8 cellular contexts compared by ENCODE assay signal in the genomic region with DNA sequence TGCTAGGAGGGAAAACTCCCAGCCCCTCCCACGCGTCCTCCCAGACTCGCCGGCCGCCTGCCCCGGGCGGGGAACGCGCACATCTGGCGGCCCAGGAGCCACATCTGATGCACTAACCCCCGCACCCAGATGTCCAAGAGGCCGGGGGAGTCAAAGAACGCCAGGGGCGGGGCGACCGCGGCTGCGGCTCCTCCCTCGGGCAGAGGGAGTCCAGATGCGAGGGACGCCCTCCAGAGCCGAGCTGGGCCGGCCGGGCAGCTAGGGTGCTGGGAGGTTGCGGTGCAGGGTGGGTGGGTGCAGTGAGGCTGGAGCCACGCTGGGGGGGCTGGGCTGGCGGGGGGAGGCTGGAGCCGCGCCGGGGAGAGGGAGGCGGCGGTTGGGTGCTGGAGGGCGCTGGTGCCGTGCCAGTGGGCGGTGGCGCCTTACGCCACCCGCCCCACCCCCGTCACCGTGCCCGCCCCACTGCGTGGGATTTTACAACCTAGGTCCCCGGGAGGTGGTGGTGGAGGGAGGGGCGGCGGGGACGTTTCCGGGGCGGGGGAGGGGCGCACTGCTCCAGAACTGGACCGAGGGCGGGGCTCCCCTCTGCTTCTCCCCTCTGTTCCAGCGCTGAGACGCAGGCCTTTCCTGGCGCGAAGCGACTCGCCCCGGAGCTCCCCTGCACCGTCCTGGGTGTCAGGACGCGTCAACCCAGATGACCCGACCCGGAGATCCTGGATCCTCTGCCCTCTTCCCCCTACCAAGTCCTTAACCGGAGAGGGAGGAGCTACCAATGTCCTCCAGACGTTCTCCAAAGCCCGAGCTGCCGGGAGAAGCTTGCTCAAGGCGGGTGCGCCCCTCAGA.
A peak's percentile ranks its signal among the peaks of the same experiment; 100 is the strongest.
DNase-seq lines count a peak whose midpoint lies in the region; ATAC-seq and TF ChIP-seq lines count a peak whose summit lies in the region.

No MANE protein-coding gene starts in this region.

- H3K27ac ChIP-seq in OCI-LY7 (ENCODE audit: low read depth, low read length, poor library complexity, severe bottlenecking), result peak overlapping the region; percentile 80
- peak overlapping the region; percentile 97 for H3K27ac ChIP-seq in muscle layer of duodenum (ENCODE audit: low read length)

- H3K27me3 Mint-ChIP-seq in activated T-cell treated with anti-CD3 and anti-CD28 coated beads, Interleukin-2, amount 50 U/mL, for 24 hours, result no peaks in the 10 kb centered on the region

- H3K4me3 ChIP-seq in OCI-LY7 (ENCODE audit: low read depth, low read length, poor library complexity, severe bottlenecking) (peak overlapping the region; percentile 71), muscle layer of duodenum (ENCODE audit: low read depth in 1 of 2, low read length in 2 of 2) (peak overlapping the region; percentile 64 to 82)

- no peaks in the 10 kb centered on the region for H3K36me3 ChIP-seq in OCI-LY7 (ENCODE audit: insufficient read depth, low read length)
- H3K36me3 ChIP-seq in muscle layer of duodenum (ENCODE audit: control insufficient read depth in 1 of 2, insufficient read depth in 2 of 2, low read length in 2 of 2), result peaks cover 0 to 17% of the 10 kb centered on the region in 2 donors

- peaks cover 27% of the 10 kb centered on the region for H3K4me1 ChIP-seq in OCI-LY7 (ENCODE audit: insufficient read depth, low read length, poor library complexity, severe bottlenecking)
- H3K4me1 ChIP-seq in muscle layer of duodenum (ENCODE audit: control insufficient read depth in 1 of 2, insufficient read depth in 2 of 2, low read length in 2 of 2), result peaks cover 9 to 26% of the 10 kb centered on the region in 2 donors

- H4K20me1 ChIP-seq in OCI-LY7 (ENCODE audit: insufficient read depth, low read length), result no peaks in the 10 kb centered on the region

- H3K4me3 Mint-ChIP-seq in activated T-cell treated with anti-CD3 and anti-CD28 coated beads, Interleukin-2, amount 50 U/mL, for 24 hours, result peak overlapping the region; percentile 85

- no TSS peak for BruUV-seq in OCI-LY7 (replicated peaks; lab: Mats Ljungman, UMichigan)

- no peak for TF ChIP-seq CTCF in OCI-LY7 (conservative IDR thresholded peaks at IDR 0.05; ENCODE audit: low read length)

- H3K36me3 Mint-ChIP-seq in activated T-cell treated with anti-CD3 and anti-CD28 coated beads, Interleukin-2, amount 50 U/mL, for 24 hours (ENCODE audit: low read depth), result no peaks in the 10 kb centered on the region

- H3K27ac Mint-ChIP-seq in activated T-cell treated with anti-CD3 and anti-CD28 coated beads, Interleukin-2, amount 50 U/mL, for 24 hours, result peak overlapping the region; percentile 88

- H3K9me3 Mint-ChIP-seq in activated T-cell treated with anti-CD3 and anti-CD28 coated beads, Interleukin-2, amount 50 U/mL, for 24 hours, result no peaks in the 10 kb centered on the region

- peak overlapping the region; percentile 93 for H2AFZ ChIP-seq in OCI-LY7 (ENCODE audit: low read length)

- POLR2A ChIA-PET in OCI-LY7 (lab: Charles Lee), result interaction anchor here (0.6 to 1.5 kb wide), 8 partner anchors 9 to 456 kb away, joined by 3 to 8 read pairs (median 4); no protein-coding TSS in a partner anchor

- peak overlapping the region; percentile 91 for H3K4me2 ChIP-seq in OCI-LY7 (ENCODE audit: low read length)

- H3K27me3 ChIP-seq in muscle layer of duodenum (ENCODE audit: low read depth, low read length), result no peaks in the 10 kb centered on the region

- no peaks in the 10 kb centered on the region for H3K9me3 ChIP-seq in OCI-LY7 (ENCODE audit: low read length)
- no peaks in the 10 kb centered on the region for H3K9me3 ChIP-seq in muscle layer of duodenum (ENCODE audit: control insufficient read depth in 1 of 2, low read length in 2 of 2)

- H3K4me1 Mint-ChIP-seq in activated T-cell treated with anti-CD3 and anti-CD28 coated beads, Interleukin-2, amount 50 U/mL, for 24 hours (ENCODE audit: low read depth), result peaks cover 36% of the 10 kb centered on the region

- intact Hi-C loops in OCI-LY7 (cut with micrococcal nuclease; ENCODE audit: unreplicated experiment), result loop anchor here (1.0 kb wide), 1 partner anchor 413 kb away; no protein-coding TSS in a partner anchor

- DNase-seq in DMS 273 (lab: John Stamatoyannopoulos, UW; ENCODE audit: unreplicated experiment) (peak; percentile 92), HUDEP-2 (lab: John Stamatoyannopoulos, UW; ENCODE audit: unreplicated experiment in 76 of 76) (peak; percentile 54 to 99 (median 90)), OCI-LY7 (ENCODE audit: low spot score) (peak; percentile 72)
- peak; percentile 86 for DNase-seq in activated T-cell treated with anti-CD3 and anti-CD28 coated beads, Interleukin-2, amount 50 U/mL, for 24 hours
- peak; percentile 49 to 52 for DNase-seq in stimulated activated CD8-positive, alpha-beta memory T cell treated with anti-CD3 and anti-CD28 coated beads, Interleukin-7, amount 100 ng/mL, for 1 hour (ENCODE audit: low read depth in 2 of 2)

- no peaks in the 10 kb centered on the region for H3K9me2 ChIP-seq in OCI-LY7 (ENCODE audit: insufficient read depth, low read length)

- H3K79me2 ChIP-seq in OCI-LY7 (ENCODE audit: insufficient read depth, low read depth, low read length), result no peaks in the 10 kb centered on the region

- CTCF ChIA-PET in OCI-LY7 (lab: Charles Lee; ENCODE audit: unreplicated experiment), result interaction anchor here (1.0 to 1.7 kb wide), 2 partner anchors 413 to 463 kb away, joined by 3 to 12 read pairs; no protein-coding TSS in a partner anchor

- ATAC-seq in GM21423 (IDR thresholded peaks at IDR 0.05; ENCODE audit: unreplicated experiment) (peak; percentile 61), esophagus mucosa (peak; percentile 86)

Comparison
In these comparisons a context has a peak if more than half of its experiments do, and no peak if none do; other contexts are left out.
1. Peak in every context shown above with its lines: DNase-seq, ATAC-seq, H3K4me3 ChIP-seq and H3K27ac ChIP-seq.